Comparison of ENCODE assay signal across 1 cellular context in genomic region chr15:75367406-75367912, GRCh38.
TF ChIP-seq lines count a peak whose summit lies in the region.

No MANE protein-coding gene starts in this region.

TF ChIP-seq in A549, 52 proteins besides CTCF, POLR2A, EP300 and RAD21 (continued from another document):
- TF ChIP-seq HOXA7 (CRISPR knock-in tag; IDR thresholded peaks at IDR 0.05) (no peak), HEYL (CRISPR knock-in tag; IDR thresholded peaks at IDR 0.05) (no peak), ZC3H11A (IDR thresholded peaks at IDR 0.05) (no peak), NR3C1 (IDR thresholded peaks at IDR 0.05) (no peak), MAFK (IDR thresholded peaks at IDR 0.05; ENCODE audit: partially characterized antibody) (no peak), TFCP2L1 (CRISPR knock-in tag; IDR thresholded peaks at IDR 0.05) (no peak), HDAC2 (IDR thresholded peaks at IDR 0.05) (no peak), TP53 (CRISPR knock-in tag; IDR thresholded peaks at IDR 0.05) (peak; percentile 57; the same call in 1 of the 2 replicates), ZFP36 (IDR thresholded peaks at IDR 0.05; ENCODE audit: borderline replicate concordance, partially characterized antibody) (no peak), CBX8 (IDR thresholded peaks at IDR 0.05) (no peak), CHD2 (IDR thresholded peaks at IDR 0.05; ENCODE audit: low read length, partially characterized antibody) (no peak), JUNB (IDR thresholded peaks at IDR 0.05) (no peak), KDM5A (IDR thresholded peaks at IDR 0.05) (no peak), MAX (IDR thresholded peaks at IDR 0.05) (peak; percentile 94), HOXB13 (CRISPR knock-in tag; IDR thresholded peaks at IDR 0.05; ENCODE audit: low read depth) (no peak)
TF ChIP-seq in A549: peak in this region for 4.
